Comparison of ENCODE assay signal across 13 cellular contexts in the genomic region with DNA sequence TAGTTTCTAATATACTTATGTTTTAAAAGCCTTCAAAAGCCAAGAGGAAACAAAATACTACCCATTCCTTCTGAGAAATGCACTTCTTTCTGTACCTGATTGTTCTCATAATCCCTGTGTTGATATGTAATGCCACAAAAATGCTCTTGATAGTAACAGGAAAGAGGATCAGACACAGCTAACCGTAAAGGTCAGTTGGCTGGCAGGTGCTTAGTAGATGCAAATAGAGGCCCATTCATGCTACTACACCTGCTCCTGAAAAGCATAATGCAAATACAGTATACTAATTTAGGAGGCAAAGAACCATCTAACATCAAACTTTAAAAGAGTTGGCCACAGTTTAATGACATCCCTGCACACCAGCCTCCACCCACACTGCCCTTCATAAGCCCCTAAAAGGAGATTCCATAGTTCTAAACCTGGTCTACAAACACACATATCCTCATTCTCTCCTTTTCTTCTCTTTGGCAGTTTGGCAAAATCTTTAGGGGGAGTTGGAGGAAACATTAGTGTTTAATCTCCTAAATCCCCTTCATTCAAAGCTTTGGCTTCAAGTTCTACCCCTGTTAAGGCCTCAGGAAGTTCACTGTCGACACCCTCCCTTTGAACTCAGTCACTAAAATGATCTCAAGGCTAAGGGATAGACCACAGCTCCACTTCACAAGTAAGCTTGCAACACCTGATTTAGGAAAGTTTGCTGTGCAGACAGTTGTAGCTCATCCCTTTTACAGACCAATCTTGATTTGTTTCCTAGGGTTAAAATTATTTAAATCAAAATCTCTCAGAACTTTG. TPM values are rescaled to one million over a fixed set of nuclear protein-coding genes. Genes with fewer than 3 reads are reported as not detected.
A peak's percentile ranks its signal among the peaks of the same experiment; 100 is the strongest.
DNase-seq lines count a peak whose midpoint lies in the region; ATAC-seq and TF ChIP-seq lines count a peak whose summit lies in the region.
"Had no signal": no experiment of that assay in that cellular context is flagged by ENCODE, and none has a peak within 500 bp of the region (broad histone marks: within the 10 kb centered on the region; RNA-seq: fewer than 3 reads in every experiment).

No MANE protein-coding gene starts in this region.

- no peak for DNase-seq in T-helper 2 cell treated with Interferon-gamma antibody and Interleukin-4, amounts not matched to agents 5 μg/mL and 100 μg/mL, for 36 hours (ENCODE audit: low spot score)
- DNase-seq in T-helper 2 cell, result no peak
- peak; percentile 11 for DNase-seq in NCI-H1092 treated with DMSO at 0.1 percent for 48 hours (lab: John Stamatoyannopoulos, UW)
- DNase-seq in RWPE2 (ENCODE audit: low spot score), result no peak
- DNase-seq in naive thymus-derived CD8-positive, alpha-beta T cell, result peak in 7 of 10 donors; percentile 31 to 62 (median 49)
- no peak for DNase-seq in GM10248 (ENCODE audit: extremely low spot score)
- DNase-seq: ACHN; NCI-H1436 treated with DMSO at 0.1 percent for 48 hours; stimulated activated CD4-positive, alpha-beta T cell treated with anti-CD3 and anti-CD28 coated beads, Interleukin-4, amount 100 ng/mL, for 24 hours; WERI-Rb-1 had no signal

- no peaks in the 10 kb centered on the region for H3K27me3 ChIP-seq in RWPE2 (ENCODE audit: insufficient read depth, poor library complexity, severe bottlenecking)
- H3K27me3 ChIP-seq: neutrophil had no signal

- CTCF ChIA-PET in GM10248 (lab: Yijun Ruan, JAX), result no interaction called here

- H3K9me3 Mint-ChIP-seq in T-helper 2 cell treated with Interferon-gamma antibody and Interleukin-4, amounts not matched to agents 5 μg/mL and 100 μg/mL, for 36 hours, result no peaks in the 10 kb centered on the region
- no peaks in the 10 kb centered on the region for H3K9me3 Mint-ChIP-seq in naive thymus-derived CD8-positive, alpha-beta T cell

- no peak overlapping the region for H3K27ac ChIP-seq in RWPE2 (ENCODE audit: poor library complexity, severe bottlenecking)
- H3K27ac ChIP-seq: neutrophil, WERI-Rb-1 had no signal

- H3K4me1 ChIP-seq in RWPE2 (ENCODE audit: insufficient read depth, poor library complexity, severe bottlenecking), result peaks cover 14% of the 10 kb centered on the region

- peak overlapping the region; percentile 11 for H3K4me3 Mint-ChIP-seq in T-helper 2 cell treated with Interferon-gamma antibody and Interleukin-4, amounts not matched to agents 5 μg/mL and 100 μg/mL, for 36 hours
- H3K4me3 Mint-ChIP-seq in naive thymus-derived CD8-positive, alpha-beta T cell, result peak overlapping the region; percentile 16 to 77 (median 66)

- no peak for TF ChIP-seq CTCF in RWPE2 (IDR thresholded peaks at IDR 0.05; ENCODE audit: poor library complexity, severe bottlenecking)
- TF ChIP-seq CTCF in GM10248 (IDR thresholded peaks at IDR 0.05; ENCODE audit: control extremely low read depth, extremely low read depth, low read depth, missing control alignments), result no peak

- peaks cover 6% of the 10 kb centered on the region for H3K36me3 Mint-ChIP-seq in T-helper 2 cell treated with Interferon-gamma antibody and Interleukin-4, amounts not matched to agents 5 μg/mL and 100 μg/mL, for 36 hours (ENCODE audit: low read depth)
- H3K36me3 Mint-ChIP-seq in naive thymus-derived CD8-positive, alpha-beta T cell, result no peaks in the 10 kb centered on the region

- H3K27me3 Mint-ChIP-seq in T-helper 2 cell treated with Interferon-gamma antibody and Interleukin-4, amounts not matched to agents 5 μg/mL and 100 μg/mL, for 36 hours (ENCODE audit: low read depth), result no peaks in the 10 kb centered on the region
- no peaks in the 10 kb centered on the region for H3K27me3 Mint-ChIP-seq in naive thymus-derived CD8-positive, alpha-beta T cell

- H3K36me3 ChIP-seq in RWPE2 (ENCODE audit: low read depth), result no peaks in the 10 kb centered on the region
- H3K36me3 ChIP-seq: neutrophil had no signal

- peak; percentile 35; the same call in 1 of the 3 replicates for ATAC-seq in RWPE2 (ENCODE audit: low read depth)
- ATAC-seq in naive thymus-derived CD8-positive, alpha-beta T cell, result peak; percentile 7 to 31
- no peak for ATAC-seq in HG03139 (IDR thresholded peaks at IDR 0.05; ENCODE audit: unreplicated experiment)
- ATAC-seq in GM18520 (IDR thresholded peaks at IDR 0.05; ENCODE audit: unreplicated experiment), result no peak

- peaks cover 31% of the 10 kb centered on the region for H3K4me1 Mint-ChIP-seq in T-helper 2 cell treated with Interferon-gamma antibody and Interleukin-4, amounts not matched to agents 5 μg/mL and 100 μg/mL, for 36 hours (ENCODE audit: low read depth)
- H3K4me1 Mint-ChIP-seq in naive thymus-derived CD8-positive, alpha-beta T cell, result peaks cover 29 to 57% (median 54%) of the 10 kb centered on the region in 4 donors

- H3K4me3 ChIP-seq in RWPE2 (ENCODE audit: severe bottlenecking), result no peak overlapping the region

- POLR2A ChIA-PET in naive thymus-derived CD8-positive, alpha-beta T cell (lab: Charles Lee), result interaction anchor here (0.6 to 1.0 kb wide), 2 partner anchors 35 to 687 kb away, joined by 3 read pairs; no protein-coding TSS in a partner anchor
- POLR2A ChIA-PET in GM10248 (lab: Yijun Ruan, JAX), result no interaction called here

- no peaks in the 10 kb centered on the region for H3K9me3 ChIP-seq in RWPE2 (ENCODE audit: severe bottlenecking)
- H3K9me3 ChIP-seq: neutrophil had no signal

- peak overlapping the region; percentile 55 for H3K27ac Mint-ChIP-seq in T-helper 2 cell treated with Interferon-gamma antibody and Interleukin-4, amounts not matched to agents 5 μg/mL and 100 μg/mL, for 36 hours
- H3K27ac Mint-ChIP-seq in naive thymus-derived CD8-positive, alpha-beta T cell, result peak overlapping the region; percentile 41 to 88 (median 82)

RNA-seq across cellular contexts. Expression of a gene that starts 2.9 kb away (rescaled TPM):
- 100 to 1,000 TPM; 225 to 234 TPM for total RNA-seq in naive thymus-derived CD8-positive, alpha-beta T cell
- polyA plus RNA-seq in naive thymus-derived CD8-positive, alpha-beta T cell, result 100 to 1,000 TPM; 112 to 137 (median 123) TPM

Comparison
In these comparisons a context has a peak if more than half of its experiments do, and no peak if none do; other contexts are left out.
1. DNase-seq: peak in NCI-H1092 treated with DMSO at 0.1 percent for 48 hours (single experiment) and naive thymus-derived CD8-positive, alpha-beta T cell (7 of 10); none in T-helper 2 cell treated with Interferon-gamma antibody and Interleukin-4, amounts not matched to agents 5 μg/mL and 100 μg/mL, for 36 hours (single experiment), T-helper 2 cell (0 of 5), RWPE2 (single experiment) and GM10248 (single experiment).
2. ATAC-seq: peak in RWPE2 (single experiment) and naive thymus-derived CD8-positive, alpha-beta T cell (2 of 2); none in HG03139 (single experiment) and GM18520 (single experiment).